Comparison of ENCODE assay signal across 28 cellular contexts in genomic region chr12:105878964-105879363, GRCh38.
"Had no signal": no experiment of that assay in that cellular context is flagged by ENCODE, and none has a peak within 500 bp of the region (broad histone marks: within the 10 kb centered on the region; RNA-seq: fewer than 3 reads in every experiment).

No MANE protein-coding gene starts in this region.

- H3K9me3 ChIP-seq: esophagus muscularis mucosa, gastrocnemius medialis, stomach, suprapubic skin, tibial nerve had no signal

- H3K36me3 ChIP-seq: cardiac muscle cell, esophagus muscularis mucosa, gastrocnemius medialis, stomach, suprapubic skin, tibial nerve had no signal

- ATAC-seq: activated CD4-positive, alpha-beta T cell treated with anti-CD3 and anti-CD28 coated beads for 36 hours; gastrocnemius medialis; left cardiac atrium; sciatic nerve; stimulated activated memory B cell treated with anti-CD40 and anti-IgM and Interleukin-4, amounts not matched to agents 10 μg/mL and 1 μg/mL and 100 μg/mL, for 72 hours had no signal

- H3K4me1 ChIP-seq: gastrocnemius medialis, stomach, suprapubic skin had no signal

- H3K27ac ChIP-seq: cardiac muscle cell, esophagus muscularis mucosa, gastrocnemius medialis, stomach, suprapubic skin, tibial nerve had no signal

- FAIRE-seq: endometrium, islet of Langerhans, small intestine had no signal

- H3K4me3 ChIP-seq: cardiac muscle cell, esophagus muscularis mucosa, gastrocnemius medialis, stomach, suprapubic skin, tibial nerve had no signal

- DNase-seq: activated B cell treated with CpG ODN at 0.5 μM for 24 hours; activated CD4-positive, alpha-beta T cell treated with anti-CD3 and anti-CD28 coated beads for 36 hours; activated CD4-positive, alpha-beta T cell treated with anti-CD3 and anti-CD28 coated beads, Interleukin-2, amount 50 U/mL, for 4 hours; activated CD8-positive, alpha-beta memory T cell treated with anti-CD3 and anti-CD28 coated beads for 24 hours; activated CD8-positive, alpha-beta memory T cell treated with anti-CD3 and anti-CD28 coated beads, Interleukin-2, amount 50 U/mL, for 4 hours; activated effector memory CD4-positive, alpha-beta T cell treated with Interleukin-2 at 50 U/mL for 16 hours; activated naive CD4-positive, alpha-beta T cell treated with anti-CD3 and anti-CD28 coated beads, Interleukin-2, amount 10 ng/mL, durations not matched to agents 7 days and 5 days; activated T-cell treated with anti-CD3 and anti-CD28 coated beads, Interleukin-2, amount 50 U/mL, for 24 hours; amygdala; effector CD4-positive, alpha-beta T cell; gastrocnemius medialis; head of caudate nucleus; hypothalamus; left cardiac atrium; nephron progenitor cell; occipital lobe; small intestine; stimulated activated CD4-positive, alpha-beta T cell treated with anti-CD3 and anti-CD28 coated beads, Interleukin-15, amount 100 ng/mL, for 24 hours; stomach; T1000 had no signal

- H3K27me3 ChIP-seq: cardiac muscle cell, esophagus muscularis mucosa, gastrocnemius medialis, stomach, suprapubic skin, tibial nerve had no signal
